24 cellular contexts compared by ENCODE assay signal in the genomic region with DNA sequence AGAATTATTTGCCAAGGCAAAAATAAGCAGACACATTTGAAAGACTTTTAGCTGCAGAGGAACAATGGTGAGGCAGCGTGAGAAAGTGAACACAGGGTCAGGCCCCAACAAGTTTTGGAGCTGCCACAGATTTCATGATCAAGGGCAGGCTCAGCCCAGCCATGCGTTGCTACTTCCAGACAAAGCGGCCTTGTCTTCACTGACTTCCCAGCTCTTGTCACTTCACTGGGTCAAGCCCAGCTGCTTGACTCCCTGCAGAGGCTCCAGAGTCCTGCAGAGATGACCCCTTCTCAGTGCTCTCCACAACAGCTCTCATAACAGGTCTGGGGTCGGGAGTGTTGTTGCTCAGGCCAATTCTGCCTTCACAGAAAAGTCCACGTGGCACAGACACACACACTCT. TPM values are rescaled to one million over a fixed set of nuclear protein-coding genes. Genes with fewer than 3 reads are reported as not detected.
DNase-seq lines count a peak whose midpoint lies in the region; ATAC-seq and TF ChIP-seq lines count a peak whose summit lies in the region.
"Had no signal": no experiment of that assay in that cellular context is flagged by ENCODE, and none has a peak within 500 bp of the region (broad histone marks: within the 10 kb centered on the region; RNA-seq: fewer than 3 reads in every experiment).

No MANE protein-coding gene starts in this region.

- no peak overlapping the region for H3K56ac ChIP-seq in mesendoderm (ENCODE audit: low read length)

- no peaks in the 10 kb centered on the region for H3K36me3 ChIP-seq in mesendoderm (ENCODE audit: control insufficient read depth, insufficient read depth, low read length)
- no peaks in the 10 kb centered on the region for H3K36me3 ChIP-seq in thyroid gland
- H3K36me3 ChIP-seq: tibial nerve had no signal

- H3K4me2 ChIP-seq in mesendoderm (ENCODE audit: low read length), result no peak overlapping the region
- H3K4me2 ChIP-seq: KMS-11 had no signal

- no peaks in the 10 kb centered on the region for H3K79me2 ChIP-seq in mesendoderm (ENCODE audit: control insufficient read depth, insufficient read depth, low read length)

- no peaks in the 10 kb centered on the region for H3K79me1 ChIP-seq in mesendoderm (ENCODE audit: low read length)

- no CpG with 5 or more reads among the region's 5 CpGs for WGBS in mesendoderm (ENCODE audit: extremely low coverage, insufficient coverage, low lambda C conversion rate)
- 28 to 41% methylated on average over 5 of the region's 5 CpGs for WGBS in thyroid gland, 2 donors

- no peaks in the 10 kb centered on the region for H3K9me3 ChIP-seq in thyroid gland
- H3K9me3 ChIP-seq: gastroesophageal sphincter, tibial nerve had no signal

- H2BK120ac ChIP-seq in mesendoderm (ENCODE audit: low read depth, low read length), result no peak overlapping the region

- H3K4me3 ChIP-seq in mesendoderm (ENCODE audit: low read length), result no peak overlapping the region
- H3K4me3 ChIP-seq in thyroid gland (replicated peaks in 1 of 3), result no peak overlapping the region
- H3K4me3 ChIP-seq: gastroesophageal sphincter, lung, SK-N-MC, tibial nerve had no signal

- no peak for ATAC-seq in HG02870 (IDR thresholded peaks at IDR 0.05; ENCODE audit: unreplicated experiment)
- ATAC-seq: gastroesophageal sphincter; naive thymus-derived CD4-positive, alpha-beta T cell; PC-3; stimulated activated memory B cell treated with anti-CD40 and anti-IgM and Interleukin-4, amounts not matched to agents 10 μg/mL and 1 μg/mL and 100 μg/mL, for 72 hours had no signal

- H3K23ac ChIP-seq in mesendoderm (ENCODE audit: low read length), result no peak overlapping the region

- peak; percentile 35 for DNase-seq in activated CD8-positive, alpha-beta memory T cell treated with anti-CD3 and anti-CD28 coated beads for 24 hours
- no peak for DNase-seq in activated CD8-positive, alpha-beta memory T cell treated with anti-CD3 and anti-CD28 coated beads, Interleukin-2, amount 50 U/mL, for 48 hours
- peak; percentile 51 for DNase-seq in foreskin melanocyte
- DNase-seq in mesendoderm, result no peak
- peak; percentile 79 to 80 for DNase-seq in thyroid gland
- no peak for DNase-seq in activated CD4-positive, CD25-positive, alpha-beta regulatory T cell (lab: John Stamatoyannopoulos, UW)
- no peak for DNase-seq in SHP77 treated with DMSO at 0.1 percent for 48 hours (lab: John Stamatoyannopoulos, UW)
- DNase-seq: 8988T; activated CD4-positive, alpha-beta T cell treated with anti-CD3 and anti-CD28 coated beads for 1 hour; activated effector memory CD4-positive, alpha-beta T cell treated with anti-CD3 and anti-CD28 coated beads, Interleukin-2, amount 50 U/mL, for 16 hours; amniotic stem cell; naive thymus-derived CD4-positive, alpha-beta T cell; NCI-H1105; NCI-H2171; NCI-H748 treated with DMSO at 0.1 percent for 48 hours; PC-3; stimulated activated CD4-positive, alpha-beta T cell treated with anti-CD3 and anti-CD28 coated beads, Interleukin-15, amount 100 ng/mL, for 24 hours had no signal

- no peak overlapping the region for H3K4ac ChIP-seq in mesendoderm (ENCODE audit: low read depth, low read length)

- no peak for TF ChIP-seq CTCF in thyroid gland (IDR thresholded peaks at IDR 0.05)

- H2BK5ac ChIP-seq in mesendoderm (ENCODE audit: low read length), result no peak overlapping the region

- TF ChIP-seq POLR2A in thyroid gland (IDR thresholded peaks at IDR 0.05), result no peak

- peak overlapping the region; percentile 53 for H3K18ac ChIP-seq in mesendoderm (ENCODE audit: low read length)

- no peak overlapping the region for H4K8ac ChIP-seq in mesendoderm (ENCODE audit: low read depth, low read length)

- no peak overlapping the region for H3K9ac ChIP-seq in mesendoderm (ENCODE audit: low read length)
- H3K9ac ChIP-seq: KMS-11 had no signal

- H2BK15ac ChIP-seq in mesendoderm (replicated peaks; ENCODE audit: low read depth), result no peak overlapping the region

- H4K5ac ChIP-seq in mesendoderm (ENCODE audit: low read length), result no peak overlapping the region

- no peak overlapping the region for H3K27ac ChIP-seq in mesendoderm (ENCODE audit: low read depth, low read length)
- H3K27ac ChIP-seq in thyroid gland, result peak overlapping the region in 1 of 3 donors; percentile 6
- H3K27ac ChIP-seq: gastroesophageal sphincter, KMS-11, SK-N-MC had no signal

- intact Hi-C loops in thyroid gland (cut with DNase I), result no loop called here

- H3K27me3 ChIP-seq in mesendoderm (ENCODE audit: insufficient read depth, low read length, poor library complexity), result no peaks in the 10 kb centered on the region
- H3K27me3 ChIP-seq in thyroid gland, result no peaks in the 10 kb centered on the region
- H3K27me3 ChIP-seq: gastroesophageal sphincter, tibial nerve had no signal

- no peak overlapping the region for H2AK5ac ChIP-seq in mesendoderm (ENCODE audit: low read length)

- H3K4me1 ChIP-seq in mesendoderm (ENCODE audit: control insufficient read depth, low read depth, low read length) (peaks cover 5% of the 10 kb centered on the region), thyroid gland (peaks cover 27 to 49% of the 10 kb centered on the region in 2 donors)

RNA-seq across cellular contexts. Expression of gene HHAT, which starts 35.8 kb away (rescaled TPM):
- polyA plus RNA-seq in mesendoderm (2013, experiment 1 of 2), result 0.67 TPM
- polyA plus RNA-seq in mesendoderm (2013, experiment 2 of 2), result 0.87 TPM
- total RNA-seq in thyroid gland, result 10 to 100 TPM in 3 of 4 donors, 1 to 10 TPM in 1; 7.9 to 15.9 (median 10.5) TPM

Comparison
In these comparisons a context has a peak if more than half of its experiments do, and no peak if none do; other contexts are left out.
1. DNase-seq: peak in activated CD8-positive, alpha-beta memory T cell treated with anti-CD3 and anti-CD28 coated beads for 24 hours (single experiment), foreskin melanocyte (single experiment) and thyroid gland (2 of 2); none in activated CD8-positive, alpha-beta memory T cell treated with anti-CD3 and anti-CD28 coated beads, Interleukin-2, amount 50 U/mL, for 48 hours (single experiment), mesendoderm (single experiment), activated CD4-positive, CD25-positive, alpha-beta regulatory T cell (0 of 4) and SHP77 treated with DMSO at 0.1 percent for 48 hours (single experiment).